ENCODE assay signal across 11 cellular contexts in genomic region chr13:102774596-102775375, GRCh38. TPM values are rescaled to one million over a fixed set of nuclear protein-coding genes. Genes with fewer than 3 reads are reported as not detected.
DNase-seq lines count a peak whose midpoint lies in the region; ATAC-seq, FAIRE-seq and TF ChIP-seq lines count a peak whose summit lies in the region.
"Had no signal": no experiment of that assay in that cellular context is flagged by ENCODE, and none has a peak within 500 bp of the region (broad histone marks: within the 10 kb centered on the region; RNA-seq: fewer than 3 reads in every experiment).

No MANE protein-coding gene starts in this region.

- peak overlapping the region in 1 of 3 donors; percentile 76 for H3K4me3 ChIP-seq in breast epithelium

- TF ChIP-seq CTCF in MCF 10A (IDR thresholded peaks at IDR 0.05; ENCODE audit: unreplicated experiment): no peak
- TF ChIP-seq CTCF in breast epithelium (IDR thresholded peaks at IDR 0.05): no peak

- H3K4me1 ChIP-seq in breast epithelium: no peaks in the 10 kb centered on the region
- H3K4me1 ChIP-seq: parathyroid adenoma had no signal

- H3K27ac Mint-ChIP-seq in MCF 10A (ENCODE audit: low read depth, unreplicated experiment) (peak overlapping the region; percentile 87), T-cell (peak overlapping the region; percentile 89 to 92)

- no peaks in the 10 kb centered on the region for H3K9me3 ChIP-seq in breast epithelium

- H3K4me1 Mint-ChIP-seq in MCF 10A (ENCODE audit: insufficient read depth, unreplicated experiment) (peaks cover 15% of the 10 kb centered on the region), T-cell (peaks cover 34 to 59% (median 56%) of the 10 kb centered on the region in 3 donors)

- H3K4me3 Mint-ChIP-seq in MCF 10A (ENCODE audit: unreplicated experiment) (peak overlapping the region; percentile 80), T-cell (peak overlapping the region; percentile 88 to 94 (median 89))

- no peak for TF ChIP-seq POLR2A in breast epithelium (IDR thresholded peaks at IDR 0.05)

- DNase-seq in MCF 10A (ENCODE audit: unreplicated experiment) (no peak), breast epithelium (ENCODE audit: low spot score in 2 of 2) (no peak), T-cell (no peak), GM19238 (ENCODE audit: insufficient read length, low spot score) (no peak)
- DNase-seq in activated CD4-positive, CD25-positive, alpha-beta regulatory T cell (lab: John Stamatoyannopoulos, UW): no peak
- DNase-seq in stimulated activated CD4-positive, alpha-beta T cell treated with anti-CD3 and anti-CD28 coated beads, Interleukin-2, amount 100 ng/mL, for 48 hours: no peak
- DNase-seq: Karpas-422, T-helper 9 cell had no signal

- POLR2A ChIA-PET in MCF 10A (lab: Yijun Ruan, JAX) (interaction anchor here (0.8 to 5.7 kb wide), 7 partner anchors 10 to 179 kb away, joined by 4 to 51 read pairs (median 5); partner anchors contain the start of genes BIVM, ERCC5, POGLUT2 and TPP2), T-cell (lab: Charles Lee) (no interaction called here)

- no TSS peak for BruUV-seq in MCF 10A (replicated peaks; lab: Mats Ljungman, UMichigan)

- no peak overlapping the region for H3K27ac ChIP-seq in breast epithelium

- no peak for ATAC-seq in T-cell (replicated peaks in 1 of 4)
- ATAC-seq in GM19035 (IDR thresholded peaks at IDR 0.05; ENCODE audit: unreplicated experiment): no peak

- FAIRE-seq in islet of Langerhans (lab: Jason Lieb, UNC): peak; percentile 41

- H3K36me3 Mint-ChIP-seq in MCF 10A (ENCODE audit: insufficient read depth, unreplicated experiment) (no peaks in the 10 kb centered on the region), T-cell (no peaks in the 10 kb centered on the region)

- H3K9me3 Mint-ChIP-seq in MCF 10A (ENCODE audit: unreplicated experiment): no peaks in the 10 kb centered on the region
- H3K9me3 Mint-ChIP-seq in T-cell: no peaks in the 10 kb centered on the region

- H3K27me3 ChIP-seq in breast epithelium: no peaks in the 10 kb centered on the region

- CTCF ChIA-PET in MCF 10A (lab: Yijun Ruan, JAX): interaction anchor here (1.0 to 4.0 kb wide), 3 partner anchors 16 to 183 kb away, joined by 4 to 11 read pairs (median 5); no protein-coding TSS in a partner anchor
- CTCF ChIA-PET in T-cell (lab: Charles Lee): interaction anchor here in 1 of 2 donors (1.1 kb wide), 1 partner anchor 25 kb away, joined by 4 read pairs; no protein-coding TSS in a partner anchor

- H3K36me3 ChIP-seq in breast epithelium: no peaks in the 10 kb centered on the region

- intact Hi-C loops in MCF 10A (cut with micrococcal nuclease): no loop called here
- intact Hi-C loops in breast epithelium (cut with DNase I; ENCODE audit: low total_unique reads): no loop called here

- no peaks in the 10 kb centered on the region for H3K27me3 Mint-ChIP-seq in MCF 10A (ENCODE audit: insufficient read depth, unreplicated experiment)
- H3K27me3 Mint-ChIP-seq in T-cell: no peaks in the 10 kb centered on the region

RNA-seq across cellular contexts. Expression of gene TEX30, which starts 1.2 kb away (rescaled TPM):
- 10.7 and 14.2 TPM in 2 replicates for total RNA-seq in MCF 10A (2022)
- 10 to 100 TPM in 1 of 3 donors, 1 to 10 TPM in 2; 8.3 to 11.8 (median 9.3) TPM for total RNA-seq in breast epithelium
- total RNA-seq in T-cell: 1 to 10 TPM; 5.5 to 8.6 (median 7.8) TPM

RNA-seq across cellular contexts. Expression of gene POGLUT2, which starts 24.0 kb away (rescaled TPM):
- total RNA-seq in MCF 10A (2022): 8.3 and 9.0 TPM in 2 replicates
- 1 to 10 TPM; 3.2 to 5.9 (median 5.9) TPM for total RNA-seq in breast epithelium
- 1 to 10 TPM in 1 of 5 donors, under 1 TPM in 4; 0.18 to 1.6 (median 0.93) TPM for total RNA-seq in T-cell

RNA-seq across cellular contexts. Expression of gene BIVM, which starts 24.1 kb away (rescaled TPM):
- total RNA-seq in MCF 10A (2022): 33.1 and 36.6 TPM in 2 replicates
- total RNA-seq in breast epithelium: 10 to 100 TPM; 15.2 to 29.6 (median 27.2) TPM
- total RNA-seq in T-cell: 10 to 100 TPM in 2 of 5 donors, 1 to 10 TPM in 3; 6.2 to 15.6 (median 9.3) TPM
